In the genomic region with DNA sequence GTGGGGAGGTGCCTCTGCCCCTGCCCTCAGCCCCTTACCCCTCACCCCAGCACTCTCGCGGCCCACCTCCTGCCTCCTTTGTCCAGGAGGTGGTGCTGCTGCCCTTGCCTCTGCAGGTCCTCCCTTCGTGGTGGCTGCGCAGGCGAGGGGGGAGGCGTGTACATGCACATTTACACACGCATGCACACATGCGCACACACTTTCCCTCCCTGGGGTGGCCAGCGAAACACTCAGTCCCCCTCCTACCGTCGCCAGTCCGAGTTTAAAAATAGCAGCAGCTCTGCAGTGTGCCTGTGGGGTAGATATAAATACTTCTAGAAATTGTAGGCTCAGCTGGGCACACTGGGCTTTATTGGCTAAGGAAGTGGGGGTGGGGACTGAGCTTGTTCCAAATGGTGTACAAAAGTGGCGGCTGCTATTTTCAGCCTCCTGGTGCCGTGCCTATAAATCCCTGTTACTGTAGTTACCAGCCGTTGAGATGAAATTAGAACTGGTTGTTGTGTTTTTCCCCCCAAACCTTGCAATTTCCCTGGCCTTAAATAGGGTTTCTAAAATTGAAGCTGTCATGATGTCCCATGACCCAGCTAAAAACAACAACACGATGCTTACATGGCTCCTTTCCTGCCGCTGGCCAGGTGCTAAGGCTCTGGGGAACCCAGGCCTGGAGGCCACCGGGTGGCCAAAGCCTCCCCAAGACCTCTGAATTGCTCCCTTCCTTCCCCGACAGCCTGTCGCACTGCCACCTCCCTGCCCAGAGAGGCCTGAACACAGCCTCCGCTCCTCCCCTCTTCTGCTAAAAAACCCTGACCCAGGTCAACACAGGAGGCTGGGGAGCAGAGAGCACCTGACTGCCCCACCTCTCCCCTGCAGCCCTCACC, we compare ENCODE assay signal across 8 cellular contexts. TPM values are rescaled to one million over a fixed set of nuclear protein-coding genes. Genes with fewer than 3 reads are reported as not detected.
A peak's percentile ranks its signal among the peaks of the same experiment; 100 is the strongest.
DNase-seq lines count a peak whose midpoint lies in the region; ATAC-seq, FAIRE-seq and TF ChIP-seq lines count a peak whose summit lies in the region.
"Had no signal": no experiment of that assay in that cellular context is flagged by ENCODE, and none has a peak within 500 bp of the region (broad histone marks: within the 10 kb centered on the region; RNA-seq: fewer than 3 reads in every experiment).

No MANE protein-coding gene starts in this region.

- H4K20me1 ChIP-seq in MM.1S (ENCODE audit: insufficient read depth, low read length) (no peaks in the 10 kb centered on the region), GM12878 (ENCODE audit: control insufficient read depth, insufficient read depth) (no peaks in the 10 kb centered on the region)

- H3K4me3 ChIP-seq in MM.1S (ENCODE audit: low read length), result peak overlapping the region; percentile 56
- H3K4me3 ChIP-seq in GM12878, result no peak overlapping the region
- no peak overlapping the region for H3K4me3 ChIP-seq in left lung

- H3K9ac ChIP-seq in MM.1S (ENCODE audit: low read length) (peak overlapping the region; percentile 81), GM12878 (ENCODE audit: control insufficient read depth, insufficient read depth, low read length) (no peak overlapping the region)

- H3K27me3 Mint-ChIP-seq in activated CD8-positive, alpha-beta T cell treated with anti-CD3 and anti-CD28 coated beads, Interleukin-2, amount 10 ng/mL, durations not matched to agents 7 days and 5 days (ENCODE audit: low read depth), result no peaks in the 10 kb centered on the region

- no peak for TF ChIP-seq POLR2A in GM12878 (IDR thresholded peaks at IDR 0.05; ENCODE audit: low read depth, low read length)

- H3K9me3 Mint-ChIP-seq in activated CD8-positive, alpha-beta T cell treated with anti-CD3 and anti-CD28 coated beads, Interleukin-2, amount 10 ng/mL, durations not matched to agents 7 days and 5 days (ENCODE audit: insufficient read depth), result no peaks in the 10 kb centered on the region

- no peaks in the 10 kb centered on the region for H3K9me3 ChIP-seq in MM.1S (replicated peaks; ENCODE audit: insufficient read depth, low read length)
- no peaks in the 10 kb centered on the region for H3K9me3 ChIP-seq in GM12878 (replicated peaks; ENCODE audit: control insufficient read depth, insufficient read depth, low read length)
- no peaks in the 10 kb centered on the region for H3K9me3 ChIP-seq in left lung

- peaks cover 30% of the 10 kb centered on the region for H3F3A ChIP-seq in MM.1S (ENCODE audit: insufficient read depth, low read length)

- H3K79me2 ChIP-seq in MM.1S (ENCODE audit: low read length) (peaks cover 25% of the 10 kb centered on the region), GM12878 (ENCODE audit: control insufficient read depth, insufficient read depth, low read length) (no peaks in the 10 kb centered on the region)

- no peak overlapping the region for H3K27ac Mint-ChIP-seq in activated CD8-positive, alpha-beta T cell treated with anti-CD3 and anti-CD28 coated beads, Interleukin-2, amount 10 ng/mL, durations not matched to agents 7 days and 5 days

- H3K27ac ChIP-seq in MM.1S (ENCODE audit: low read length) (peak overlapping the region; percentile 94), GM12878 (ENCODE audit: control insufficient read depth, insufficient read depth) (no peak overlapping the region), left lung (no peak overlapping the region)

- intact Hi-C loops in GM12878 (cut with micrococcal nuclease; ENCODE audit: unreplicated experiment) (no loop called here), left lung (cut with DNase I) (no loop called here)

- H3K4me1 Mint-ChIP-seq in activated CD8-positive, alpha-beta T cell treated with anti-CD3 and anti-CD28 coated beads, Interleukin-2, amount 10 ng/mL, durations not matched to agents 7 days and 5 days (ENCODE audit: low read depth), result no peaks in the 10 kb centered on the region

- in situ Hi-C loops in GM12878 (cut with MboI), result no loop called here

- H3K36me3 ChIP-seq in MM.1S (replicated peaks; ENCODE audit: insufficient read depth, low read length), result no peaks in the 10 kb centered on the region
- no peaks in the 10 kb centered on the region; a peak in 3 of 4 replicates for H3K36me3 ChIP-seq in GM12878 (ENCODE audit: control insufficient read depth in 2 of 2, insufficient read depth in 2 of 2, low read length in 1 of 2)
- H3K36me3 ChIP-seq in left lung, result peaks cover 0 to 100% of the 10 kb centered on the region in 2 donors

- POLR2A ChIA-PET in GM12878 (lab: Charles Lee), result interaction anchor here (0.5 kb wide), 1 partner anchor 187 kb away, joined by 3 read pairs; no protein-coding TSS in a partner anchor
- POLR2A ChIA-PET in activated CD8-positive, alpha-beta T cell treated with anti-CD3 and anti-CD28 coated beads, Interleukin-2, amount 10 ng/mL, durations not matched to agents 7 days and 5 days (lab: Charles Lee), result interaction anchor here (0.6 kb wide), 1 partner anchor 221 kb away, joined by 10 read pairs; no protein-coding TSS in a partner anchor

- ATAC-seq in GM12878, result no peak
- ATAC-seq in left lung, result peak; percentile 40
- ATAC-seq in activated CD8-positive, alpha-beta T cell treated with anti-CD3 and anti-CD28 coated beads, Interleukin-2, amount 10 ng/mL, durations not matched to agents 7 days and 5 days, result no peak

- peaks cover 3% of the 10 kb centered on the region for H3K36me3 Mint-ChIP-seq in activated CD8-positive, alpha-beta T cell treated with anti-CD3 and anti-CD28 coated beads, Interleukin-2, amount 10 ng/mL, durations not matched to agents 7 days and 5 days (ENCODE audit: low read depth)

- DNase-seq in MM.1S (peak; percentile 97), GM12878 (ENCODE audit: low read depth, low spot score) (no peak), left lung (peak in 1 of 2 donors; percentile 74), ureter (ENCODE audit: low spot score) (peak; percentile 71), activated T-cell treated with anti-CD3 and anti-CD28 coated beads for 4 hours (no peak), SKM-1 (lab: John Stamatoyannopoulos, UW; ENCODE audit: unreplicated experiment) (no peak)
- no peak for DNase-seq in activated CD8-positive, alpha-beta T cell treated with anti-CD3 and anti-CD28 coated beads, Interleukin-2, amount 10 ng/mL, durations not matched to agents 7 days and 5 days

- H3K4me1 ChIP-seq in MM.1S (ENCODE audit: low read length), result peaks cover 37% of the 10 kb centered on the region
- no peaks in the 10 kb centered on the region for H3K4me1 ChIP-seq in GM12878 (ENCODE audit: control insufficient read depth, insufficient read depth, low read length)
- H3K4me1 ChIP-seq in left lung, result no peaks in the 10 kb centered on the region

- H3K27me3 ChIP-seq in MM.1S (replicated peaks; ENCODE audit: insufficient read depth, low read length) (no peaks in the 10 kb centered on the region), GM12878 (replicated peaks in 1 of 2; ENCODE audit: control insufficient read depth in 2 of 2, insufficient read depth in 2 of 2, low read length in 1 of 2) (no peaks in the 10 kb centered on the region), left lung (no peaks in the 10 kb centered on the region)

- no TSS peak for BruUV-seq in GM12878 (replicated peaks; lab: Mats Ljungman, UMichigan)

- RAD21 ChIA-PET in GM12878 (lab: Charles Lee; ENCODE audit: unreplicated experiment), result interaction anchor here (0.6 kb wide), 1 partner anchor 252 kb away, joined by 3 read pairs; no protein-coding TSS in a partner anchor

- H3K4me2 ChIP-seq in MM.1S (ENCODE audit: low read depth, low read length) (peak overlapping the region; percentile 95), GM12878 (ENCODE audit: control insufficient read depth, insufficient read depth) (no peak overlapping the region)

- SMC1A ChIA-PET in GM12878 (lab: Charles Lee; ENCODE audit: uncharacterized antibody, unreplicated experiment), result no interaction called here

- TF ChIP-seq RAD21 in GM12878 (IDR thresholded peaks at IDR 0.05; ENCODE audit: insufficient read depth, low read depth, low read length), result peak; percentile 64

- peak; percentile 95 for TF ChIP-seq CTCF in MM.1S (IDR thresholded peaks at IDR 0.05; ENCODE audit: low read length)
- TF ChIP-seq CTCF in GM12878 (IDR thresholded peaks at IDR 0.05 in 2 of 3, conservative IDR thresholded peaks at IDR 0.05 in 1 of 3; ENCODE audit: control insufficient read depth in 2 of 3, extremely low read depth in 1 of 3, insufficient read depth in 1 of 3, low read depth in 3 of 3, low read length in 3 of 3), result peak in 2 of 3 experiments; percentile 14 to 27; a peak in 2 of 6 replicates
- TF ChIP-seq CTCF in left lung (IDR thresholded peaks at IDR 0.05), result no peak

- H3K4me3 Mint-ChIP-seq in activated CD8-positive, alpha-beta T cell treated with anti-CD3 and anti-CD28 coated beads, Interleukin-2, amount 10 ng/mL, durations not matched to agents 7 days and 5 days, result no peak overlapping the region

- CTCF ChIA-PET in GM12878 (lab: Yijun Ruan, JAX), result interaction anchor here (3.1 kb wide), 1 partner anchor 17 kb away, joined by 17 read pairs; no protein-coding TSS in a partner anchor
- CTCF ChIA-PET in activated CD8-positive, alpha-beta T cell treated with anti-CD3 and anti-CD28 coated beads, Interleukin-2, amount 10 ng/mL, durations not matched to agents 7 days and 5 days (lab: Charles Lee), result interaction anchor here (0.8 to 2.8 kb wide), 2 partner anchors 17 kb away, joined by 3 to 14 read pairs; no protein-coding TSS in a partner anchor

- TF ChIP-seq EP300 in GM12878 (IDR thresholded peaks at IDR 0.05; ENCODE audit: borderline replicate concordance in 1 of 2, control insufficient read depth in 1 of 2, low read depth in 2 of 2, low read length in 2 of 2), result no peak

- H3K9me2 ChIP-seq in MM.1S (replicated peaks; ENCODE audit: insufficient read depth, low read length), result no peaks in the 10 kb centered on the region

- WGBS in GM12878 (ENCODE audit: insufficient coverage, insufficient replicate concordance, low lambda C conversion rate, missing lambda C conversion rate), result 87% methylated on average over 21 of the region's 21 CpGs

- H2AFZ ChIP-seq in MM.1S (ENCODE audit: low read length), result peak overlapping the region; percentile 46; the same call in 1 of the 2 replicates
- H2AFZ ChIP-seq in GM12878 (ENCODE audit: control insufficient read depth, low read depth, low read length), result no peak overlapping the region

- FAIRE-seq in GM12878 (lab: Jason Lieb, UNC), result no peak

RNA-seq across cellular contexts. Expression of gene PICK1, which starts 12.4 kb away (rescaled TPM):
- total RNA-seq in GM12878 (2013; cell fraction: nucleolus; rRNA removed), result 37.1 and 39.3 TPM in 2 replicates
- total RNA-seq in GM12878 (2014; rRNA removed) (12.6 and 13.7 TPM in 2 replicates), GM12878 (2014; rRNA removed; fragmentation: Illumina TruSeq; extraction: Trizol) (7.8 and 10.5 TPM in 2 replicates), GM12878 (2021) (11.6 and 15.9 TPM in 2 replicates), left lung (10 to 100 TPM; 30.9 to 39.5 TPM), ureter (63.2 TPM)
- 4.3 TPM for polyA plus RNA-seq in GM12878 (2011; ENCODE audit: low read depth)
- polyA plus RNA-seq in GM12878 (2011; rRNA removed) (8.7 and 14.4 TPM in 2 replicates), GM12878 (2014; fragmentation: Illumina TruSeq; extraction: Trizol) (6.7 and 10.4 TPM in 2 replicates), GM12878 (2014; fragmentation: Nextera tagmentation; extraction: Ambion mirVana) (under 1 TPM; 0.07 to 0.84 TPM), GM12878 (2014; rRNA removed) (14.8 and 19.2 TPM in 2 replicates), GM12878 (2016; fragmentation: Nextera tagmentation; extraction: Ambion mirVana) (10 to 100 TPM; 10.6 to 11.3 TPM)
- 12.0 and 21.4 TPM in 2 replicates for polyA plus RNA-seq in GM12878 (2011; cell fraction: cytosol; rRNA removed)
- polyA plus RNA-seq in GM12878 (2011; cell fraction: nucleus; rRNA removed), result 73.0 and 76.7 TPM in 2 replicates
- polyA plus RNA-seq in GM12878 (2012), result 8.4 and 10.9 TPM in 2 replicates
- polyA minus RNA-seq in GM12878 (2011; rRNA and poly(A)+ RNA removed), result 15.9 and 23.6 TPM in 2 replicates
- polyA minus RNA-seq in GM12878 (2011; cell fraction: cytosol; rRNA and poly(A)+ RNA removed), result 3.2 and 4.9 TPM in 2 replicates
- polyA minus RNA-seq in GM12878 (2011; cell fraction: nucleus; rRNA and poly(A)+ RNA removed), result 11.8 and 15.8 TPM in 2 replicates
- total RNA-seq in activated CD8-positive, alpha-beta T cell treated with anti-CD3 and anti-CD28 coated beads, Interleukin-2, amount 10 ng/mL, durations not matched to agents 7 days and 5 days, result 10 to 100 TPM; 12.7 to 14.0 TPM

RNA-seq across cellular contexts. Expression of gene SLC16A8, which starts 14.4 kb away (rescaled TPM):
- total RNA-seq in GM12878 (2013; cell fraction: nucleolus; rRNA removed), result not detected in 2 replicates
- total RNA-seq in GM12878 (2014; rRNA removed) (not detected in 2 replicates), GM12878 (2014; rRNA removed; fragmentation: Illumina TruSeq; extraction: Trizol) (not detected in 2 replicates), GM12878 (2021) (not detected in 2 replicates), left lung (under 1 TPM; 0.38 to 0.45 TPM), ureter (0.26 TPM)
- not detected for polyA plus RNA-seq in GM12878 (2011; ENCODE audit: low read depth)
- polyA plus RNA-seq in GM12878 (2011; rRNA removed) (not detected in 2 replicates), GM12878 (2014; fragmentation: Illumina TruSeq; extraction: Trizol) (not detected in 2 replicates), GM12878 (2014; fragmentation: Nextera tagmentation; extraction: Ambion mirVana) (not detected), GM12878 (2014; rRNA removed) (not detected in 2 replicates), GM12878 (2016; fragmentation: Nextera tagmentation; extraction: Ambion mirVana) (not detected)
- polyA plus RNA-seq in GM12878 (2011; cell fraction: cytosol; rRNA removed), result not detected in 2 replicates
- polyA plus RNA-seq in GM12878 (2011; cell fraction: nucleus; rRNA removed), result not detected in 2 replicates
- not detected in 2 replicates for polyA plus RNA-seq in GM12878 (2012)
- polyA minus RNA-seq in GM12878 (2011; rRNA and poly(A)+ RNA removed), result not detected in 2 replicates
- polyA minus RNA-seq in GM12878 (2011; cell fraction: cytosol; rRNA and poly(A)+ RNA removed), result not detected in 2 replicates
- not detected in 2 replicates for polyA minus RNA-seq in GM12878 (2011; cell fraction: nucleus; rRNA and poly(A)+ RNA removed)
- not detected for total RNA-seq in activated CD8-positive, alpha-beta T cell treated with anti-CD3 and anti-CD28 coated beads, Interleukin-2, amount 10 ng/mL, durations not matched to agents 7 days and 5 days
- total RNA-seq: T-helper 2 cell treated with Interferon-gamma antibody and Interleukin-4, amounts not matched to agents 100 ng/mL and 5 ng/mL, for 36 hours had no signal

RNA-seq across cellular contexts. Expression of gene BAIAP2L2, which starts 40.9 kb away (rescaled TPM):
- 0.37 TPM in 1 of 2 replicates, not detected in the other for total RNA-seq in GM12878 (2013; cell fraction: nucleolus; rRNA removed)
- total RNA-seq in GM12878 (2014; rRNA removed) (0.11 TPM in 1 of 2 replicates, not detected in the other), GM12878 (2014; rRNA removed; fragmentation: Illumina TruSeq; extraction: Trizol) (not detected in 2 replicates), GM12878 (2021) (0.08 and 0.38 TPM in 2 replicates), left lung (under 1 TPM; 0.34 to 0.35 TPM), ureter (1.4 TPM)
- 0.12 TPM for polyA plus RNA-seq in GM12878 (2011; ENCODE audit: low read depth)
- polyA plus RNA-seq in GM12878 (2011; rRNA removed) (0.04 and 0.08 TPM in 2 replicates), GM12878 (2014; fragmentation: Illumina TruSeq; extraction: Trizol) (not detected in 2 replicates), GM12878 (2014; fragmentation: Nextera tagmentation; extraction: Ambion mirVana) (not detected), GM12878 (2014; rRNA removed) (0.17 and 0.48 TPM in 2 replicates), GM12878 (2016; fragmentation: Nextera tagmentation; extraction: Ambion mirVana) (under 1 TPM in 1 of 2 experiments, not detected in 1; 0.11 TPM)
- polyA plus RNA-seq in GM12878 (2011; cell fraction: cytosol; rRNA removed), result 0.04 and 0.12 TPM in 2 replicates
- polyA plus RNA-seq in GM12878 (2011; cell fraction: nucleus; rRNA removed), result 1.0 and 1.1 TPM in 2 replicates
- polyA plus RNA-seq in GM12878 (2012), result 0.51 and 0.70 TPM in 2 replicates
- not detected in 2 replicates for polyA minus RNA-seq in GM12878 (2011; rRNA and poly(A)+ RNA removed)
- polyA minus RNA-seq in GM12878 (2011; cell fraction: cytosol; rRNA and poly(A)+ RNA removed), result not detected in 2 replicates
- polyA minus RNA-seq in GM12878 (2011; cell fraction: nucleus; rRNA and poly(A)+ RNA removed), result not detected in 2 replicates
- total RNA-seq in activated CD8-positive, alpha-beta T cell treated with anti-CD3 and anti-CD28 coated beads, Interleukin-2, amount 10 ng/mL, durations not matched to agents 7 days and 5 days, result under 1 TPM; 0.47 to 0.58 TPM

Comparison
In these comparisons a context has a peak if more than half of its experiments do, and no peak if none do; other contexts are left out.
1. DNase-seq: peak in MM.1S (single experiment) and ureter (single experiment); none in GM12878 (single experiment), activated T-cell treated with anti-CD3 and anti-CD28 coated beads for 4 hours (single experiment), SKM-1 (single experiment) and activated CD8-positive, alpha-beta T cell treated with anti-CD3 and anti-CD28 coated beads, Interleukin-2, amount 10 ng/mL, durations not matched to agents 7 days and 5 days (single experiment).
2. CTCF ChIP-seq: peak in MM.1S (single experiment) and GM12878 (2 of 3); none in left lung (0 of 2).